ENCODE assay signal across 12 cellular contexts in the genomic region with DNA sequence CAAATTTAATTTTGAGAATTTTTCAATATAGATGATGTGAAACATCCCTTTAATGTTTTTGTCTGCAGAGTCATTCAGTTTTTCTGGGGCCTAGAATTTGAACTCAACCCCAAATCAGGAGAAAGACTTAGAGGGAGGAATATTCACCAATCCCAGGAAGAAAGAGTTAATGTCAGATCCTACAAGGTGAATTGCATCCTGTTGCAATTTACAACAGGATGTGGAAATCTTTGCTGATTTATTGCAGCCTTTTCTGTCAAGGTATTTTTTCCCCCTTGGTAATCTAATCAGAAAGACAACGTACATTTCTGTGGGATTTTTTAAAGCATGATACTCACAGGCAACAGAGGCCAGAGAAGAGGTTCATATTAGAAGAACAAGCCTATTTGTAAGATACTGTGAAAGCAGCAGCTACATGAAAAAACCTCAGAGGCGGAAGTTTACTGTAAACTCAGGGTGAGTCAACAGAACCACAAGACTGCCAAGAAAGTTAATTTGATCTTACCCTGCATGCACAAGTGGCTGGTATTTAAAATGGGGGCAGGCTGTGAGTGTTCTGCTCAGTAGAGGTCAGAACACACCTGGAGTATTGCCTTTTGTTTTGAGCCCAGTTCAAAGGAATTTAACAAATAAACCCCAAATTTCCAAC.
A peak's percentile ranks its signal among the peaks of the same experiment; 100 is the strongest.
DNase-seq lines count a peak whose midpoint lies in the region; ATAC-seq, FAIRE-seq and TF ChIP-seq lines count a peak whose summit lies in the region.
"Had no signal": no experiment of that assay in that cellular context is flagged by ENCODE, and none has a peak within 500 bp of the region (broad histone marks: within the 10 kb centered on the region; RNA-seq: fewer than 3 reads in every experiment).

No MANE protein-coding gene starts in this region.

- peaks cover 41% of the 10 kb centered on the region for H3K4me1 Mint-ChIP-seq in stimulated activated naive CD8-positive, alpha-beta T cell treated with anti-CD3 and anti-CD28 coated beads, Interleukin-15, amount 100 ng/mL, for 72 hours

- no peak overlapping the region for H3K4me3 Mint-ChIP-seq in stimulated activated naive CD8-positive, alpha-beta T cell treated with anti-CD3 and anti-CD28 coated beads, Interleukin-15, amount 100 ng/mL, for 72 hours

- no peak overlapping the region for H3K4me3 ChIP-seq in fibroblast of mammary gland (ENCODE audit: control insufficient read depth, low read depth, low read length)
- H3K4me3 ChIP-seq: body of pancreas had no signal

- peaks cover 8 to 9% of the 10 kb centered on the region in 2 donors for H3K9me3 Mint-ChIP-seq in stimulated activated naive CD8-positive, alpha-beta T cell treated with anti-CD3 and anti-CD28 coated beads, Interleukin-15, amount 100 ng/mL, for 72 hours

- H3K27me3 Mint-ChIP-seq in stimulated activated naive CD8-positive, alpha-beta T cell treated with anti-CD3 and anti-CD28 coated beads, Interleukin-15, amount 100 ng/mL, for 72 hours, result no peaks in the 10 kb centered on the region

- peak overlapping the region; percentile 72 to 80 for H3K27ac Mint-ChIP-seq in stimulated activated naive CD8-positive, alpha-beta T cell treated with anti-CD3 and anti-CD28 coated beads, Interleukin-15, amount 100 ng/mL, for 72 hours

- no peak for FAIRE-seq in H54 (lab: Jason Lieb, UNC)

- ATAC-seq in stimulated activated naive CD8-positive, alpha-beta T cell treated with anti-CD3 and anti-CD28 coated beads, Interleukin-15, amount 100 ng/mL, for 72 hours, result peak; percentile 89
- ATAC-seq in HG02970 (IDR thresholded peaks at IDR 0.05; ENCODE audit: low FRiP score, unreplicated experiment) (no peak), GM21447 (IDR thresholded peaks at IDR 0.05; ENCODE audit: unreplicated experiment) (no peak)
- ATAC-seq: body of pancreas had no signal

- peak; percentile 43 for DNase-seq in activated gamma-delta T cell treated with Interleukin-2 at 50 U/mL for 16 hours
- no peak for DNase-seq in activated gamma-delta T cell (lab: John Stamatoyannopoulos, UW)
- DNase-seq in SW480 (ENCODE audit: low spot score), result peak; percentile 47
- DNase-seq in fibroblast of mammary gland (ENCODE audit: low read depth), result peak; percentile 4
- DNase-seq in stimulated activated naive CD8-positive, alpha-beta T cell treated with anti-CD3 and anti-CD28 coated beads, Interleukin-15, amount 100 ng/mL, for 72 hours, result peak; percentile 17
- no peak for DNase-seq in H54 (ENCODE audit: insufficient read length, low spot score)
- DNase-seq: body of pancreas, Caco-2, NCI-H1436 treated with DMSO at 0.1 percent for 48 hours, posterior cingulate gyrus had no signal

- TF ChIP-seq CTCF in fibroblast of mammary gland (conservative IDR thresholded peaks at IDR 0.05; ENCODE audit: control insufficient read depth, insufficient read depth, low read depth, low read length), result no peak

- TF ChIP-seq POLR2A in H54 (IDR thresholded peaks at IDR 0.05; ENCODE audit: low read depth, low read length), result no peak

Comparison
In these comparisons a context has a peak if more than half of its experiments do, and no peak if none do; other contexts are left out.
1. DNase-seq: peak in activated gamma-delta T cell treated with Interleukin-2 at 50 U/mL for 16 hours (single experiment), SW480 (single experiment), fibroblast of mammary gland (single experiment) and stimulated activated naive CD8-positive, alpha-beta T cell treated with anti-CD3 and anti-CD28 coated beads, Interleukin-15, amount 100 ng/mL, for 72 hours (2 of 2); none in activated gamma-delta T cell (single experiment) and H54 (single experiment).